Comparison of ENCODE assay signal across 12 cellular contexts in genomic region chr3:187295635-187296034, GRCh38. TPM values are rescaled to one million over a fixed set of nuclear protein-coding genes. Genes with fewer than 3 reads are reported as not detected.
DNase-seq lines count a peak whose midpoint lies in the region; ATAC-seq and TF ChIP-seq lines count a peak whose summit lies in the region.
"Had no signal": no experiment of that assay in that cellular context is flagged by ENCODE, and none has a peak within 500 bp of the region (broad histone marks: within the 10 kb centered on the region; RNA-seq: fewer than 3 reads in every experiment).

No MANE protein-coding gene starts in this region.

- intact Hi-C loops in A673 (cut with micrococcal nuclease; ENCODE audit: unreplicated experiment), result loop anchor here (5.0 kb wide), 1 partner anchor 73 kb away; no protein-coding TSS in a partner anchor
- intact Hi-C loops in ascending aorta (cut with DNase I), result no loop called here

- CTCF ChIA-PET in A673 (lab: Charles Lee), result no interaction called here

- POLR2A ChIA-PET in A673 (lab: Charles Lee; ENCODE audit: low non-redundant PET), result no interaction called here

- H3K9me3 ChIP-seq in A673 (ENCODE audit: low read depth, low read length, poor library complexity, severe bottlenecking), result no peaks in the 10 kb centered on the region
- H3K9me3 ChIP-seq in HAP-1, result no peaks in the 10 kb centered on the region
- no peaks in the 10 kb centered on the region for H3K9me3 ChIP-seq in RWPE2 (ENCODE audit: severe bottlenecking)
- H3K9me3 ChIP-seq in ascending aorta, result no peaks in the 10 kb centered on the region

- no peak overlapping the region for H3K4me3 ChIP-seq in A673 (ENCODE audit: low read depth, low read length, poor library complexity, severe bottlenecking)
- no peak overlapping the region for H3K4me3 ChIP-seq in HAP-1
- H3K4me3 ChIP-seq in RWPE2 (ENCODE audit: severe bottlenecking), result no peak overlapping the region
- no peak overlapping the region for H3K4me3 ChIP-seq in fibroblast of villous mesenchyme (ENCODE audit: low read depth, low read length)
- H3K4me3 ChIP-seq in ascending aorta, result no peak overlapping the region

- no peak for ATAC-seq in RWPE2 (ENCODE audit: low read depth)
- no peak for ATAC-seq in activated T-helper 17 cell treated with anti-CD3 and anti-CD28 coated beads, Interleukin-2, amount 50 U/mL, for 72 hours (replicated peaks)

- no peak overlapping the region for H3K27ac ChIP-seq in A673 (ENCODE audit: low read depth, low read length, poor library complexity, severe bottlenecking)
- H3K27ac ChIP-seq in RWPE2 (ENCODE audit: poor library complexity, severe bottlenecking), result no peak overlapping the region
- no peak overlapping the region for H3K27ac ChIP-seq in ascending aorta
- H3K27ac ChIP-seq: parathyroid adenoma had no signal

- no TSS peak for BruUV-seq in A673 (replicated peaks; lab: Mats Ljungman, UMichigan)

- H3K27me3 Mint-ChIP-seq in activated T-helper 17 cell treated with anti-CD3 and anti-CD28 coated beads, Interleukin-2, amount 50 U/mL, for 72 hours, result peaks cover 29% of the 10 kb centered on the region

- no peak for DNase-seq in A673 (ENCODE audit: low spot score)
- peak; percentile 18 to 19 for DNase-seq in HAP-1 (ENCODE audit: low spot score in 2 of 2)
- no peak for DNase-seq in RWPE2 (ENCODE audit: low spot score)
- peak; percentile 47 for DNase-seq in fibroblast of villous mesenchyme (ENCODE audit: low read depth)
- no peak for DNase-seq in glomerular visceral epithelial cell (ENCODE audit: extremely low spot score)
- no peak for DNase-seq in ascending aorta (ENCODE audit: low spot score in 2 of 2)
- DNase-seq in activated CD8-positive, alpha-beta memory T cell treated with anti-CD3 and anti-CD28 coated beads for 24 hours, result no peak
- DNase-seq: mesenchymal stem cell, NCI-H146, NCI-H82 had no signal

- H3K4me1 Mint-ChIP-seq in activated T-helper 17 cell treated with anti-CD3 and anti-CD28 coated beads, Interleukin-2, amount 50 U/mL, for 72 hours, result no peaks in the 10 kb centered on the region

- TF ChIP-seq CTCF in A673 (conservative IDR thresholded peaks at IDR 0.05; ENCODE audit: low read depth, low read length), result peak; percentile 34; the same call in 1 of the 2 replicates
- peak; percentile 10 for TF ChIP-seq CTCF in RWPE2 (IDR thresholded peaks at IDR 0.05; ENCODE audit: poor library complexity, severe bottlenecking)
- TF ChIP-seq CTCF in fibroblast of villous mesenchyme (IDR thresholded peaks at IDR 0.05; ENCODE audit: insufficient read depth, low read depth, low read length), result peak; percentile 39
- TF ChIP-seq CTCF in ascending aorta (IDR thresholded peaks at IDR 0.05), result no peak

- H3K27me3 ChIP-seq in A673 (replicated peaks; ENCODE audit: insufficient read depth, low read depth, low read length, poor library complexity), result no peaks in the 10 kb centered on the region
- H3K27me3 ChIP-seq in HAP-1 (ENCODE audit: low read depth), result no peaks in the 10 kb centered on the region
- no peaks in the 10 kb centered on the region for H3K27me3 ChIP-seq in RWPE2 (ENCODE audit: insufficient read depth, poor library complexity, severe bottlenecking)
- no peaks in the 10 kb centered on the region for H3K27me3 ChIP-seq in ascending aorta

- no peaks in the 10 kb centered on the region for H3K36me3 ChIP-seq in A673 (ENCODE audit: insufficient read depth, low read length, poor library complexity, severe bottlenecking)
- no peaks in the 10 kb centered on the region for H3K36me3 ChIP-seq in HAP-1 (replicated peaks)
- no peaks in the 10 kb centered on the region for H3K36me3 ChIP-seq in RWPE2 (ENCODE audit: low read depth)
- no peaks in the 10 kb centered on the region for H3K36me3 ChIP-seq in ascending aorta

- H3K27ac Mint-ChIP-seq in activated T-helper 17 cell treated with anti-CD3 and anti-CD28 coated beads, Interleukin-2, amount 50 U/mL, for 72 hours, result no peak overlapping the region

- H3K36me3 Mint-ChIP-seq in activated T-helper 17 cell treated with anti-CD3 and anti-CD28 coated beads, Interleukin-2, amount 50 U/mL, for 72 hours (ENCODE audit: low read depth), result no peaks in the 10 kb centered on the region

- in situ Hi-C loops in HAP-1 (cut with MboI; ENCODE audit: low sequenced_read_pairs), result no loop called here

- no peak overlapping the region for H3K4me3 Mint-ChIP-seq in activated T-helper 17 cell treated with anti-CD3 and anti-CD28 coated beads, Interleukin-2, amount 50 U/mL, for 72 hours

- H3K4me1 ChIP-seq in A673 (ENCODE audit: insufficient read depth, low read length, poor library complexity, severe bottlenecking) (peaks cover 8% of the 10 kb centered on the region), HAP-1 (peaks cover 3% of the 10 kb centered on the region; the same call in 1 of the 2 replicates), RWPE2 (ENCODE audit: insufficient read depth, poor library complexity, severe bottlenecking) (no peaks in the 10 kb centered on the region), ascending aorta (no peaks in the 10 kb centered on the region)
- H3K4me1 ChIP-seq: parathyroid adenoma had no signal

- H3K9me3 Mint-ChIP-seq in activated T-helper 17 cell treated with anti-CD3 and anti-CD28 coated beads, Interleukin-2, amount 50 U/mL, for 72 hours, result no peaks in the 10 kb centered on the region

RNA-seq across cellular contexts. Expression of gene MASP1, which starts 4.1 kb away (rescaled TPM):
- total RNA-seq in A673 (2021) (not detected in 2 replicates), fibroblast of villous mesenchyme (198 and 209 TPM in 2 replicates), ascending aorta (2.6 TPM)
- total RNA-seq in activated T-helper 17 cell treated with anti-CD3 and anti-CD28 coated beads, Interleukin-2, amount 50 U/mL, for 72 hours, result not detected

Comparison
In these comparisons a context has a peak if more than half of its experiments do, and no peak if none do; other contexts are left out.
1. DNase-seq: peak in HAP-1 (2 of 2) and fibroblast of villous mesenchyme (single experiment); none in A673 (single experiment), RWPE2 (single experiment), glomerular visceral epithelial cell (single experiment), ascending aorta (0 of 2) and activated CD8-positive, alpha-beta memory T cell treated with anti-CD3 and anti-CD28 coated beads for 24 hours (single experiment).
2. CTCF ChIP-seq: peak in A673 (single experiment), RWPE2 (single experiment) and fibroblast of villous mesenchyme (single experiment); none in ascending aorta (0 of 3).
3. RNA of gene MASP1, which starts 4.1 kb away (total RNA-seq): 198 to 209 TPM in fibroblast of villous mesenchyme; 2.6 TPM in ascending aorta (single experiment), not detected in A673 and not detected in activated T-helper 17 cell treated with anti-CD3 and anti-CD28 coated beads, Interleukin-2, amount 50 U/mL, for 72 hours; every median in the first group is over 10 times any median in the second.